Comparison of ENCODE assay signal across 2 cellular contexts in the genomic region with DNA sequence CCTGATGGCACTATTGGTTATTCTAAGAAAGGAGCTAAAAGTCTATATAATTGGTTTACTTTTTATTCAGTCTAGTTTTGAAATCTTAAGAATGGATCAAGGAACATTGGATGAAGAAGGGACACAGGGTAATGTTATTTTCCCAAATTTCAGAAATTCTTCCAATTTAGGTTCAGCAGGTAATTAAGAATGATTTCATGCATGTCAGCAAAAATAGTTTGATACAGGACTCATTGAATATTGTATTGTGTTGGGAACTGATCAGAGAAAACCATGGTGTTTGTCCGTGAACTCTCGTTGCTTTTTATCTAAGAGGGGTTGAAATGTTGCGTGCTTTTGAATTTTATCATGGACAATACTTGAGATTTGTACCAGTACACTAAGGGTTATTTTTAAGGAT.
TF ChIP-seq lines count a peak whose summit lies in the region.

No MANE protein-coding gene starts in this region.

TF ChIP-seq in A549, 52 proteins besides CTCF, POLR2A, EP300 and RAD21 (continued from another document):
- TF ChIP-seq, protein P1, sequence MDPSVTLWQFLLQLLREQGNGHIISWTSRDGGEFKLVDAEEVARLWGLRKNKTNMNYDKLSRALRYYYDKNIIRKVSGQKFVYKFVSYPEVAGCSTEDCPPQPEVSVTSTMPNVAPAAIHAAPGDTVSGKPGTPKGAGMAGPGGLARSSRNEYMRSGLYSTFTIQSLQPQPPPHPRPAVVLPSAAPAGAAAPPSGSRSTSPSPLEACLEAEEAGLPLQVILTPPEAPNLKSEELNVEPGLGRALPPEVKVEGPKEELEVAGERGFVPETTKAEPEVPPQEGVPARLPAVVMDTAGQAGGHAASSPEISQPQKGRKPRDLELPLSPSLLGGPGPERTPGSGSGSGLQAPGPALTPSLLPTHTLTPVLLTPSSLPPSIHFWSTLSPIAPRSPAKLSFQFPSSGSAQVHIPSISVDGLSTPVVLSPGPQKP (IDR thresholded peaks at IDR 0.05; ENCODE audit: low read depth, low read length) = no peak

TF ChIP-seq in K562, 482 proteins besides CTCF, POLR2A, EP300 and RAD21 (continued from another document):
- TF ChIP-seq ZNF316 (IDR thresholded peaks at IDR 0.05) = peak; percentile 28; the same call in 1 of the 2 replicates
